Comparison of ENCODE assay signal across 10 cellular contexts in genomic region chr18:77366725-77367641, GRCh38.
DNase-seq lines count a peak whose midpoint lies in the region; ATAC-seq and TF ChIP-seq lines count a peak whose summit lies in the region.
"Had no signal": no experiment of that assay in that cellular context is flagged by ENCODE, and none has a peak within 500 bp of the region (broad histone marks: within the 10 kb centered on the region; RNA-seq: fewer than 3 reads in every experiment).

No MANE protein-coding gene starts in this region.

- TF ChIP-seq CTCF in cardiac fibroblast (IDR thresholded peaks at IDR 0.05; ENCODE audit: low read depth, low read length), result no peak

- no peaks in the 10 kb centered on the region for H3K4me1 Mint-ChIP-seq in T-cell

- peak; percentile 37 for DNase-seq in A172 (ENCODE audit: low spot score)
- DNase-seq in NCI-H2107 treated with DMSO at 0.1 percent for 48 hours (lab: John Stamatoyannopoulos, UW; ENCODE audit: unreplicated experiment), result peak; percentile 90
- peak; percentile 9 to 33 for DNase-seq in cardiac fibroblast (ENCODE audit: low read depth in 2 of 2)
- DNase-seq in midbrain (lab: John Stamatoyannopoulos, UW), result peak; percentile 76
- no peak for DNase-seq in T-cell
- no peak for DNase-seq in HCEC 1CT
- DNase-seq in activated naive CD4-positive, alpha-beta T cell (lab: John Stamatoyannopoulos, UW), result no peak
- DNase-seq: naive thymus-derived CD4-positive, alpha-beta T cell; OCI-M1 had no signal

- H3K27ac Mint-ChIP-seq in T-cell, result no peak overlapping the region
- H3K27ac Mint-ChIP-seq: naive thymus-derived CD4-positive, alpha-beta T cell had no signal

- POLR2A ChIA-PET in T-cell (lab: Charles Lee), result no interaction called here

- no peak for ATAC-seq in T-cell (replicated peaks in 1 of 4)
- no peak for ATAC-seq in HG02571 (IDR thresholded peaks at IDR 0.05; ENCODE audit: unreplicated experiment)
- ATAC-seq: naive thymus-derived CD4-positive, alpha-beta T cell had no signal

- peaks cover 13 to 20% (median 13%) of the 10 kb centered on the region in 3 donors for H3K9me3 Mint-ChIP-seq in T-cell

- CTCF ChIA-PET in T-cell (lab: Charles Lee), result interaction anchor here (0.5 to 0.7 kb wide), 2 partner anchors 17 to 45 kb away, joined by 5 read pairs; no protein-coding TSS in a partner anchor

- no peaks in the 10 kb centered on the region for H3K36me3 Mint-ChIP-seq in T-cell

- peaks cover 32 to 49% of the 10 kb centered on the region in 2 donors for H3K27me3 Mint-ChIP-seq in T-cell

- no peak overlapping the region for H3K4me3 Mint-ChIP-seq in T-cell

- H3K4me3 ChIP-seq in cardiac fibroblast (replicated peaks in 1 of 2; ENCODE audit: low read depth in 2 of 2, low read length in 2 of 2), result no peak overlapping the region

Comparison
In these comparisons a context has a peak if more than half of its experiments do, and no peak if none do; other contexts are left out.
1. DNase-seq: peak in A172 (single experiment), NCI-H2107 treated with DMSO at 0.1 percent for 48 hours (single experiment), cardiac fibroblast (2 of 2) and midbrain (single experiment); none in T-cell (0 of 34), HCEC 1CT (single experiment) and activated naive CD4-positive, alpha-beta T cell (0 of 4).